9 cellular contexts compared by ENCODE assay signal in the genomic region with DNA sequence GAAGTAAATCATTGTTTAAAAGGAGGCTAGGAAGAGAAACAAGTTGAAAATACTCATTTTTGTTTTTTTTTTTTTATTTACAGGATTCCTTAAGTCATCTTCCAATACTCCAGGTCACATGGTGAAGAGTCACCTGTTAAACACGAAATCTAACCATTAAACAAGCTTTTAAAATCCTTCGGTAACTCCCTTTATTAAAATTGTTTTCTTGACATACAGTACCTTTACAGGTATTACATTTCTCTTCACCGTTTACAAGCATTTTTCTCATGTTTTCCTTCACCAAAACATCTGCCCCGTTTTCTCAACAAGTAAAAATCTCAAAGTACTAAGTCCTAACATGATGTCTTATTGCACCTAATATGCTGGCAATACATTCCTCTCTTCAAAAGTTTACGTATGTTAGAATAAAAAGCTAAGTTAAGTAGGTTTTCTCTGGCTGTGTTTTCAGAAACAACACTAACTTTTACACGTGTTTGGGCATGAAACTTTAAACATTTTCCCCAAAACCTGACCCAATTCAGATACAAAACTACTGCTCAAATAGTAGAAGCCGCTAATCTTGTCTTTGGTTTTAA. TPM values are rescaled to one million over a fixed set of nuclear protein-coding genes. Genes with fewer than 3 reads are reported as not detected.
DNase-seq lines count a peak whose midpoint lies in the region; ATAC-seq, FAIRE-seq and TF ChIP-seq lines count a peak whose summit lies in the region.
"Had no signal": no experiment of that assay in that cellular context is flagged by ENCODE, and none has a peak within 500 bp of the region (broad histone marks: within the 10 kb centered on the region; RNA-seq: fewer than 3 reads in every experiment).

No MANE protein-coding gene starts in this region.

- no peak for TF ChIP-seq EP300 in GM12878 (IDR thresholded peaks at IDR 0.05; ENCODE audit: borderline replicate concordance in 1 of 2, control insufficient read depth in 1 of 2, low read depth in 2 of 2, low read length in 2 of 2)

- SMC1A ChIA-PET in GM12878 (lab: Charles Lee; ENCODE audit: uncharacterized antibody, unreplicated experiment), result interaction anchor here (0.7 to 4.6 kb wide), 9 partner anchors 9 to 282 kb away, joined by 3 to 48 read pairs (median 3); no protein-coding TSS in a partner anchor

- H3K36me3 Mint-ChIP-seq in natural killer cell treated with Interleukin-12 subunit alpha and Interleukin-12 subunit beta and Interleukin-15 and Interleukin-18, amount 100 ng/mL, for 72 hours, result peaks cover 8% of the 10 kb centered on the region
- no peaks in the 10 kb centered on the region for H3K36me3 Mint-ChIP-seq in natural killer cell

- H3K9me3 ChIP-seq in GM12878 (replicated peaks; ENCODE audit: control insufficient read depth, insufficient read depth, low read length) (no peaks in the 10 kb centered on the region; the same call in 2 of the 3 replicates), vagina (no peaks in the 10 kb centered on the region)

- no peak for TF ChIP-seq RAD21 in GM12878 (IDR thresholded peaks at IDR 0.05; ENCODE audit: insufficient read depth, low read depth, low read length)

- H3K9ac ChIP-seq in GM12878 (ENCODE audit: control insufficient read depth, insufficient read depth, low read length), result peak overlapping the region; percentile 80

- no peak for DNase-seq in natural killer cell treated with Interleukin-12 subunit alpha and Interleukin-12 subunit beta and Interleukin-15 and Interleukin-18, amount 100 ng/mL, for 72 hours (ENCODE audit: low spot score)
- DNase-seq in natural killer cell (no peak), GM12878 (ENCODE audit: low read depth, low spot score) (no peak), lung microvascular endothelial cell (ENCODE audit: low read depth in 2 of 2) (peak; percentile 2 to 14), vagina (ENCODE audit: extremely low spot score in 2 of 2) (no peak)
- no peak for DNase-seq in activated CD4-positive, CD25-positive, alpha-beta regulatory T cell treated with anti-CD3 and anti-CD28 coated beads, Interleukin-2, amount 50 U/mL, for 72 hours

- intact Hi-C loops in natural killer cell (cut with micrococcal nuclease) (loop anchor here (1.0 to 5.0 kb wide), 3 partner anchors 98 to 447 kb away; a partner anchor contains a TSS), GM12878 (cut with micrococcal nuclease; ENCODE audit: unreplicated experiment) (loop anchor here (2.0 kb wide), 1 partner anchor 15 kb away; no protein-coding TSS in a partner anchor), vagina (cut with DNase I) (no loop called here)

- in situ Hi-C loops in GM12878 (cut with MboI), result no loop called here

- TF ChIP-seq POLR2A in GM12878 (IDR thresholded peaks at IDR 0.05; ENCODE audit: low read depth, low read length), result no peak
- no peak for TF ChIP-seq POLR2A in vagina (IDR thresholded peaks at IDR 0.05)

- FAIRE-seq in GM12878 (lab: Jason Lieb, UNC), result no peak
- FAIRE-seq: GM18507 had no signal

- ATAC-seq in natural killer cell treated with Interleukin-12 subunit alpha and Interleukin-12 subunit beta and Interleukin-15 and Interleukin-18, amount 100 ng/mL, for 72 hours, result no peak
- no peak for ATAC-seq in natural killer cell
- ATAC-seq in GM12878, result no peak
- no peak for ATAC-seq in HG03521 (IDR thresholded peaks at IDR 0.05; ENCODE audit: unreplicated experiment)
- ATAC-seq in GM18907 (IDR thresholded peaks at IDR 0.05; ENCODE audit: unreplicated experiment), result no peak

- no peaks in the 10 kb centered on the region for H3K9me3 Mint-ChIP-seq in natural killer cell treated with Interleukin-12 subunit alpha and Interleukin-12 subunit beta and Interleukin-15 and Interleukin-18, amount 100 ng/mL, for 72 hours
- H3K9me3 Mint-ChIP-seq in natural killer cell, result no peaks in the 10 kb centered on the region

- H3K27ac ChIP-seq in GM12878 (ENCODE audit: control insufficient read depth, insufficient read depth) (peak overlapping the region; percentile 89), vagina (peak overlapping the region; percentile 97)

- peaks cover 59% of the 10 kb centered on the region for H3K79me2 ChIP-seq in GM12878 (ENCODE audit: control insufficient read depth, insufficient read depth, low read length)

- peaks cover 0 to 3% of the 10 kb centered on the region in 2 experiments; a peak in 2 of 4 replicates for H3K36me3 ChIP-seq in GM12878 (ENCODE audit: control insufficient read depth in 2 of 2, insufficient read depth in 2 of 2, low read length in 1 of 2)
- no peaks in the 10 kb centered on the region for H3K36me3 ChIP-seq in vagina

- BruUV-seq in GM12878 (replicated peaks; lab: Mats Ljungman, UMichigan), result TSS peak; percentile 66

- under 1% methylated on average over 7 of the region's 7 CpGs for WGBS in GM12878 (ENCODE audit: insufficient coverage, insufficient replicate concordance, low lambda C conversion rate, missing lambda C conversion rate)

- H3K4me2 ChIP-seq in GM12878 (ENCODE audit: control insufficient read depth, insufficient read depth), result peak overlapping the region; percentile 88

- RAD21 ChIA-PET in GM12878 (lab: Charles Lee; ENCODE audit: unreplicated experiment), result interaction anchor here (1.0 to 2.1 kb wide), 3 partner anchors 14 to 41 kb away, joined by 4 to 5 read pairs (median 5); no protein-coding TSS in a partner anchor

- POLR2A ChIA-PET in GM12878 (lab: Charles Lee), result interaction anchor here (0.6 to 4.5 kb wide), 7 partner anchors 10 to 175 kb away, joined by 3 to 24 read pairs (median 4); no protein-coding TSS in a partner anchor

- no peak for TF ChIP-seq CTCF in natural killer cell (IDR thresholded peaks at IDR 0.05)
- TF ChIP-seq CTCF in GM12878 (IDR thresholded peaks at IDR 0.05 in 2 of 3, conservative IDR thresholded peaks at IDR 0.05 in 1 of 3; ENCODE audit: control insufficient read depth in 2 of 3, extremely low read depth in 1 of 3, insufficient read depth in 1 of 3, low read depth in 3 of 3, low read length in 3 of 3), result no peak
- no peak for TF ChIP-seq CTCF in vagina (IDR thresholded peaks at IDR 0.05)

- peak overlapping the region; percentile 83 for H3K4me3 Mint-ChIP-seq in natural killer cell treated with Interleukin-12 subunit alpha and Interleukin-12 subunit beta and Interleukin-15 and Interleukin-18, amount 100 ng/mL, for 72 hours
- no peak overlapping the region for H3K4me3 Mint-ChIP-seq in natural killer cell

- H3K4me1 Mint-ChIP-seq in natural killer cell treated with Interleukin-12 subunit alpha and Interleukin-12 subunit beta and Interleukin-15 and Interleukin-18, amount 100 ng/mL, for 72 hours (ENCODE audit: low read depth in 2 of 2), result peaks cover 26 to 52% of the 10 kb centered on the region in 2 donors
- H3K4me1 Mint-ChIP-seq in natural killer cell, result peaks cover 43 to 48% of the 10 kb centered on the region in 2 donors

- H2AFZ ChIP-seq in GM12878 (ENCODE audit: control insufficient read depth, low read depth, low read length), result no peak overlapping the region

- H3K4me3 ChIP-seq in GM12878 (peak overlapping the region; percentile 77), vagina (peak overlapping the region; percentile 77 to 89)

- H3K4me1 ChIP-seq in GM12878 (ENCODE audit: control insufficient read depth, insufficient read depth, low read length) (peaks cover 15% of the 10 kb centered on the region), vagina (peaks cover 52% of the 10 kb centered on the region)

- H3K27ac Mint-ChIP-seq in natural killer cell treated with Interleukin-12 subunit alpha and Interleukin-12 subunit beta and Interleukin-15 and Interleukin-18, amount 100 ng/mL, for 72 hours, result no peak overlapping the region
- H3K27ac Mint-ChIP-seq in natural killer cell, result no peak overlapping the region

- no peaks in the 10 kb centered on the region for H3K27me3 Mint-ChIP-seq in natural killer cell treated with Interleukin-12 subunit alpha and Interleukin-12 subunit beta and Interleukin-15 and Interleukin-18, amount 100 ng/mL, for 72 hours
- H3K27me3 Mint-ChIP-seq in natural killer cell (ENCODE audit: low read depth in 2 of 2), result no peaks in the 10 kb centered on the region

- H4K20me1 ChIP-seq in GM12878 (ENCODE audit: control insufficient read depth, insufficient read depth), result peaks cover 12% of the 10 kb centered on the region

- CTCF ChIA-PET in GM12878 (lab: Yijun Ruan, JAX), result interaction anchor here (0.9 to 5.1 kb wide), 3 partner anchors 21 to 292 kb away, joined by 3 to 74 read pairs (median 3); no protein-coding TSS in a partner anchor

- H3K27me3 ChIP-seq in GM12878 (replicated peaks in 1 of 2; ENCODE audit: control insufficient read depth in 2 of 2, insufficient read depth in 2 of 2, low read length in 1 of 2), result no peaks in the 10 kb centered on the region
- H3K27me3 ChIP-seq in vagina, result no peaks in the 10 kb centered on the region

TF ChIP-seq in GM12878, 131 proteins besides CTCF, POLR2A, EP300 and RAD21 (continues in another document):
- 0 out of 2 replicates have a peak, but pooled peaks have one; percentile 29 for TF ChIP-seq PML (IDR thresholded peaks at IDR 0.05; ENCODE audit: low read length)
- TF ChIP-seq ASH2L (IDR thresholded peaks at IDR 0.05; ENCODE audit: borderline replicate concordance, low read depth), result no peak
- peak; percentile 68 for TF ChIP-seq RAD51 (IDR thresholded peaks at IDR 0.05)

RNA-seq across cellular contexts. Expression of a gene that starts 1.1 kb away (rescaled TPM):
- total RNA-seq in natural killer cell treated with Interleukin-12 subunit alpha and Interleukin-12 subunit beta and Interleukin-15 and Interleukin-18, amount 100 ng/mL, for 72 hours, result 100 to 1,000 TPM; 107 to 144 TPM
- 100 to 1,000 TPM; 115 to 157 (median 130) TPM for total RNA-seq in natural killer cell
- 118 and 124 TPM in 2 replicates for total RNA-seq in GM12878 (2013; cell fraction: nucleolus; rRNA removed)
- 20.7 and 22.6 TPM in 2 replicates for total RNA-seq in GM12878 (2014; rRNA removed)
- total RNA-seq in GM12878 (2014; rRNA removed; fragmentation: Illumina TruSeq; extraction: Trizol), result 30.0 and 31.4 TPM in 2 replicates
- 76.9 and 80.2 TPM in 2 replicates for total RNA-seq in GM12878 (2021)
- 21.9 TPM for polyA plus RNA-seq in GM12878 (2011; ENCODE audit: low read depth)
- 87.6 and 105 TPM in 2 replicates for polyA plus RNA-seq in GM12878 (2011; rRNA removed)
- 51.9 and 57.3 TPM in 2 replicates for polyA plus RNA-seq in GM12878 (2011; cell fraction: cytosol; rRNA removed)
- 41.2 and 44.4 TPM in 2 replicates for polyA plus RNA-seq in GM12878 (2011; cell fraction: nucleus; rRNA removed)
- polyA plus RNA-seq in GM12878 (2012), result 32.6 and 44.2 TPM in 2 replicates
- polyA plus RNA-seq in GM12878 (2014; fragmentation: Illumina TruSeq; extraction: Trizol), result 55.8 and 73.1 TPM in 2 replicates
- 10 to 100 TPM; 14.5 to 17.8 TPM for polyA plus RNA-seq in GM12878 (2014; fragmentation: Nextera tagmentation; extraction: Ambion mirVana)
- polyA plus RNA-seq in GM12878 (2014; rRNA removed), result 43.6 and 47.4 TPM in 2 replicates
- polyA plus RNA-seq in GM12878 (2016; fragmentation: Nextera tagmentation; extraction: Ambion mirVana), result 10 to 100 TPM; 23.9 to 27.4 TPM
- polyA minus RNA-seq in GM12878 (2011; rRNA and poly(A)+ RNA removed), result 282 and 345 TPM in 2 replicates
- 67.8 and 78.9 TPM in 2 replicates for polyA minus RNA-seq in GM12878 (2011; cell fraction: cytosol; rRNA and poly(A)+ RNA removed)
- polyA minus RNA-seq in GM12878 (2011; cell fraction: nucleus; rRNA and poly(A)+ RNA removed), result 72.5 and 92.7 TPM in 2 replicates
- 30.1 and 41.1 TPM in 2 replicates for total RNA-seq in lung microvascular endothelial cell
- total RNA-seq in vagina, result 76.6 TPM

Comparison
In these comparisons a context has a peak if more than half of its experiments do, and no peak if none do; other contexts are left out.
1. DNase-seq: peak in lung microvascular endothelial cell (2 of 2); none in natural killer cell treated with Interleukin-12 subunit alpha and Interleukin-12 subunit beta and Interleukin-15 and Interleukin-18, amount 100 ng/mL, for 72 hours (single experiment), natural killer cell (single experiment), GM12878 (single experiment), vagina (0 of 2) and activated CD4-positive, CD25-positive, alpha-beta regulatory T cell treated with anti-CD3 and anti-CD28 coated beads, Interleukin-2, amount 50 U/mL, for 72 hours (single experiment).